ENCODE assay signal across 15 cellular contexts in the genomic region with DNA sequence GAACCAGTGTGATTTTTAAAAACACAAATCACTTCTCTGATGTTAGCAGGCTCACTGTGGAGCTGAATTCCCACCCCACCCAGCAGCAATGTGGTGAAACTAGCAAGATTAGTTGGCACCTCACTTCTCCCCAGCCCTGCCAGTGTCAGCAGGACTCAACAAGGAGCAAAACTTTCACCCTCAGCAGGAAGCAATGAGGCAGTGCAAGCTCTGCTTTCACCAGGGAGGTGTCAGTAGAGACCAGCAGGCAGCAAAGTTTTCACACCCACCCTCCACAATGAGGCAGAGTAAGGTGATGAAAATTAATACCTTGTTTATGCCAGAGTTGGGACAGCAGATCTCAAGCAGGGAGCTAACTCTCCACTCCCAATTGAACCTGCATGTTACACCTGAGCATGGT.
"Had no signal": no experiment of that assay in that cellular context is flagged by ENCODE, and none has a peak within 500 bp of the region (broad histone marks: within the 10 kb centered on the region; RNA-seq: fewer than 3 reads in every experiment).

No MANE protein-coding gene starts in this region.

- H3K36me3 ChIP-seq: esophagus muscularis mucosa, ovary had no signal

- H3K4me3 ChIP-seq: dorsolateral prefrontal cortex, esophagus muscularis mucosa, ovary had no signal

- ATAC-seq: left ventricle myocardium superior had no signal

- H3K27me3 ChIP-seq: dorsolateral prefrontal cortex, esophagus muscularis mucosa, ovary had no signal

- H3K27ac ChIP-seq: dorsolateral prefrontal cortex, esophagus muscularis mucosa, ovary had no signal

- DNase-seq: activated CD4-positive, alpha-beta T cell treated with anti-CD3 and anti-CD28 coated beads, Interleukin-2, amount 50 U/mL, for 1 hour; activated CD4-positive, CD25-positive, alpha-beta regulatory T cell; activated T-cell treated with anti-CD3 and anti-CD28 coated beads, Interleukin-2, amount 50 U/mL, for 1 hour; amygdala; cerebellar nuclear complex; dorsolateral prefrontal cortex; glutamatergic neuron; kidney; left ventricle myocardium superior; nephron progenitor cell; ovary; stimulated activated CD4-positive, alpha-beta T cell treated with anti-CD3 and anti-CD28 coated beads, Interleukin-12 subunit alpha, Interleukin-12 subunit beta, amount 100 ng/mL, for 4 hours; stimulated activated naive CD4-positive, alpha-beta T cell treated with Interleukin-2 at 50 U/mL for 16 hours; T-helper 2 cell had no signal

- H3K9me3 ChIP-seq: esophagus muscularis mucosa, ovary had no signal
